8 cellular contexts compared by ENCODE assay signal in genomic region chrX:43654431-43655150, GRCh38.
A peak's percentile ranks its signal among the peaks of the same experiment; 100 is the strongest.
DNase-seq lines count a peak whose midpoint lies in the region; ATAC-seq lines count a peak whose summit lies in the region.

No MANE protein-coding gene starts in this region.

- ATAC-seq in GM18873 (IDR thresholded peaks at IDR 0.05; ENCODE audit: low FRiP score, unreplicated experiment) = peak; percentile 86
- peak; percentile 96 for ATAC-seq in HG03159 (IDR thresholded peaks at IDR 0.05; ENCODE audit: unreplicated experiment)

- peak; percentile 81 for DNase-seq in ACHN
- DNase-seq in NCI-H345 (lab: John Stamatoyannopoulos, UW) = peak; percentile 88
- DNase-seq in activated CD4-positive, alpha-beta T cell treated with anti-CD3 and anti-CD28 coated beads for 1 hour = peak; percentile 76
- DNase-seq in cerebellar nuclear complex (lab: John Stamatoyannopoulos, UW) = peak; percentile 37 to 50
- DNase-seq in islet precursor cell = peak; percentile 98
- DNase-seq in stimulated activated CD4-positive, alpha-beta T cell treated with anti-CD3 and anti-CD28 coated beads, Interleukin-12 subunit alpha, Interleukin-12 subunit beta, amount 100 ng/mL, for 4 hours = peak; percentile 74

- in situ Hi-C loops in ACHN (cut with HindIII; ENCODE audit: low pct_ligation_motif_present, low pct_unique_long_range_greater_than_20kb, low sequenced_read_pairs) = no loop called here

Comparison
In these comparisons a context has a peak if more than half of its experiments do, and no peak if none do; other contexts are left out.
1. Peak in every context shown above with its lines: DNase-seq and ATAC-seq.
2. DNase-seq: peak in every context shown above with its lines; median percentile 98 in islet precursor cell; 88 in NCI-H345; 81 in ACHN; 76 in activated CD4-positive, alpha-beta T cell treated with anti-CD3 and anti-CD28 coated beads for 1 hour; 74 in stimulated activated CD4-positive, alpha-beta T cell treated with anti-CD3 and anti-CD28 coated beads, Interleukin-12 subunit alpha, Interleukin-12 subunit beta, amount 100 ng/mL, for 4 hours; 44 in cerebellar nuclear complex.